27 cellular contexts compared by ENCODE assay signal in genomic region chr3:127252446-127252845, GRCh38. TPM values are rescaled to one million over a fixed set of nuclear protein-coding genes. Genes with fewer than 3 reads are reported as not detected.
"Had no signal": no experiment of that assay in that cellular context is flagged by ENCODE, and none has a peak within 500 bp of the region (broad histone marks: within the 10 kb centered on the region; RNA-seq: fewer than 3 reads in every experiment).

No MANE protein-coding gene starts in this region.

- H3K36me3 ChIP-seq: Peyer's patch had no signal

- DNase-seq: activated CD4-positive, alpha-beta T cell treated with anti-CD3 and anti-CD28 coated beads for 48 hours; activated CD4-positive, alpha-beta T cell treated with anti-CD3 and anti-CD28 coated beads, Interleukin-2, amount 50 U/mL, for 4 hours; activated CD4-positive, CD25-positive, alpha-beta regulatory T cell treated with anti-CD3 and anti-CD28 coated beads, Interleukin-2, amount 50 U/mL, for 72 hours; activated CD8-positive, alpha-beta T cell treated with anti-CD3 and anti-CD28 coated beads, Interleukin-2, amount 10 ng/mL, durations not matched to agents 7 days and 5 days; activated effector memory CD4-positive, alpha-beta T cell treated with anti-CD3 and anti-CD28 coated beads, Interleukin-2, amount 50 U/mL, for 16 hours; activated naive CD4-positive, alpha-beta T cell treated with Interleukin-2 at 50 U/mL for 16 hours; activated naive CD8-positive, alpha-beta T cell treated with anti-CD3 and anti-CD28 coated beads, Interleukin-2, amount 50 U/mL, for 24 hours; activated T-cell treated with anti-CD3 and anti-CD28 coated beads, Interleukin-2, amount 50 U/mL, for 4 hours; amygdala; KG1; MV-4-11; NCI-H1105; NCI-H1436; NCI-H1694 treated with DMSO at 0.1 percent for 48 hours; NCI-H2081; NCI-H226; NCI-H526 treated with DMSO at 0.1 percent for 48 hours; NCI-H82; Peyer's patch; SHP77 treated with DMSO at 0.1 percent for 48 hours; T-helper 1 cell had no signal

- H3K4me1 ChIP-seq: Peyer's patch had no signal

- H3K4me3 ChIP-seq: Peyer's patch had no signal

- H3K27me3 ChIP-seq: Peyer's patch had no signal

- ATAC-seq: activated CD8-positive, alpha-beta T cell treated with anti-CD3 and anti-CD28 coated beads, Interleukin-2, amount 10 ng/mL, durations not matched to agents 7 days and 5 days; activated naive CD4-positive, alpha-beta T cell treated with anti-CD3 and anti-CD28 coated beads, Interleukin-2, amount 50 U/mL, for 72 hours; activated naive CD8-positive, alpha-beta T cell treated with anti-CD3 and anti-CD28 coated beads, Interleukin-2, amount 50 U/mL, for 24 hours; activated T-cell treated with anti-CD3 and anti-CD28 coated beads, Interleukin-2, amount 50 U/mL, for 4 hours; WTC11 had no signal

- H3K27ac ChIP-seq: Peyer's patch had no signal

- H3K9me3 ChIP-seq: Peyer's patch had no signal

RNA-seq across cellular contexts. Expression of gene PRR20G, which starts 35.4 kb away (rescaled TPM):
- total RNA-seq: activated CD8-positive, alpha-beta T cell treated with anti-CD3 and anti-CD28 coated beads, Interleukin-2, amount 10 ng/mL, durations not matched to agents 7 days and 5 days; activated naive CD4-positive, alpha-beta T cell treated with anti-CD3 and anti-CD28 coated beads, Interleukin-2, amount 50 U/mL, for 72 hours; activated T-cell treated with anti-CD3 and anti-CD28 coated beads, Interleukin-2, amount 50 U/mL, for 4 hours; astrocyte; MCF 10A; NCI-H460; Peyer's patch; SK-MEL-5; WTC11 had no signal

RNA-seq across cellular contexts. Expression of gene PRR23E, which starts 59.5 kb away (rescaled TPM):
- total RNA-seq: activated CD8-positive, alpha-beta T cell treated with anti-CD3 and anti-CD28 coated beads, Interleukin-2, amount 10 ng/mL, durations not matched to agents 7 days and 5 days; activated naive CD4-positive, alpha-beta T cell treated with anti-CD3 and anti-CD28 coated beads, Interleukin-2, amount 50 U/mL, for 72 hours; activated T-cell treated with anti-CD3 and anti-CD28 coated beads, Interleukin-2, amount 50 U/mL, for 4 hours; astrocyte; MCF 10A; NCI-H460; Peyer's patch; SK-MEL-5; WTC11 had no signal
